In genomic region chrX:153921511-153922285, GRCh38 we compare ENCODE assay signal across 14 cellular contexts. TPM values are rescaled to one million over a fixed set of nuclear protein-coding genes. Genes with fewer than 3 reads are reported as not detected.
DNase-seq lines count a peak whose midpoint lies in the region; ATAC-seq and TF ChIP-seq lines count a peak whose summit lies in the region.
"Had no signal": no experiment of that assay in that cellular context is flagged by ENCODE, and none has a peak within 500 bp of the region (broad histone marks: within the 10 kb centered on the region; RNA-seq: fewer than 3 reads in every experiment).

No MANE protein-coding gene starts in this region.

- ATAC-seq in left cardiac atrium (no peak), upper lobe of left lung (ENCODE audit: low FRiP score in 2 of 2) (no peak)
- ATAC-seq: left colon had no signal

- TF ChIP-seq POLR2A in upper lobe of left lung (IDR thresholded peaks at IDR 0.05) = no peak

- TF ChIP-seq CTCF in right atrium auricular region (IDR thresholded peaks at IDR 0.05) = no peak
- no peak for TF ChIP-seq CTCF in upper lobe of left lung (IDR thresholded peaks at IDR 0.05)
- TF ChIP-seq CTCF in HFFc6 (IDR thresholded peaks at IDR 0.05) = no peak

- no peak overlapping the region for H3K4me3 ChIP-seq in right atrium auricular region
- H3K4me3 ChIP-seq in upper lobe of left lung = peak overlapping the region in 3 of 4 donors; percentile 4 to 24 (median 9)

- no peak overlapping the region for H3K27ac ChIP-seq in right atrium auricular region
- H3K27ac ChIP-seq in upper lobe of left lung = peak overlapping the region in 2 of 4 donors; percentile 48 to 92

- no peaks in the 10 kb centered on the region for H3K9me3 Mint-ChIP-seq in HFFc6

- H3K4me3 Mint-ChIP-seq in HFFc6 = no peak overlapping the region

- DNase-seq in left cardiac atrium = peak; percentile 42
- DNase-seq in right atrium auricular region (ENCODE audit: low spot score) = no peak
- peak; percentile 66 for DNase-seq in UCSD-AML1 (lab: John Stamatoyannopoulos, UW; ENCODE audit: unreplicated experiment)
- DNase-seq in left kidney (ENCODE audit: low read depth, low spot score) = peak; percentile 55
- no peak for DNase-seq in upper lobe of left lung
- DNase-seq in HFFc6 = no peak
- no peak for DNase-seq in NCI-H526 treated with DMSO at 0.1 percent for 48 hours (lab: John Stamatoyannopoulos, UW)
- DNase-seq in epidermal melanocyte (ENCODE audit: insufficient read length, low spot score) = no peak
- DNase-seq: activated CD4-positive, alpha-beta T cell treated with anti-CD3 and anti-CD28 coated beads, Interleukin-2, amount 50 U/mL, for 1 hour; COR-L47; left colon; NCI-H2081 had no signal

- no peaks in the 10 kb centered on the region for H3K36me3 Mint-ChIP-seq in HFFc6 (ENCODE audit: low read depth)

- H3K9me3 ChIP-seq in right atrium auricular region (no peaks in the 10 kb centered on the region), upper lobe of left lung (no peaks in the 10 kb centered on the region)

- peaks cover 0 to 38% of the 10 kb centered on the region in 2 donors for H3K4me1 ChIP-seq in right atrium auricular region
- peaks cover 13 to 61% (median 29%) of the 10 kb centered on the region in 4 donors for H3K4me1 ChIP-seq in upper lobe of left lung

- intact Hi-C loops in left cardiac atrium (cut with DNase I) = no loop called here

- peaks cover 3% of the 10 kb centered on the region for H3K27me3 Mint-ChIP-seq in HFFc6 (ENCODE audit: insufficient read depth)

- H3K36me3 ChIP-seq in right atrium auricular region (no peaks in the 10 kb centered on the region), upper lobe of left lung (peaks cover 0 to 7% (median 2%) of the 10 kb centered on the region in 4 donors)

- H3K27me3 ChIP-seq in right atrium auricular region (no peaks in the 10 kb centered on the region), upper lobe of left lung (peaks cover 0 to 13% (median 0%) of the 10 kb centered on the region in 4 donors)

- no peak overlapping the region for H3K27ac Mint-ChIP-seq in HFFc6

- TF ChIP-seq EP300 in upper lobe of left lung (IDR thresholded peaks at IDR 0.05) = no peak

- H3K4me1 Mint-ChIP-seq in HFFc6 (ENCODE audit: low read depth) = peaks cover 6% of the 10 kb centered on the region; the same call in 1 of the 2 replicates

- WGBS in upper lobe of left lung, 2 donors = 69% methylated on average over 30 of the region's 36 CpGs; no CpG with 5 or more reads in 1 of the 2 donors

RNA-seq across cellular contexts. Expression of gene ARHGAP4, which starts 4.4 kb away (rescaled TPM):
- total RNA-seq in left cardiac atrium (10 to 100 TPM; 19.3 to 20.4 TPM), right atrium auricular region (1 to 10 TPM; 7.6 to 8.9 TPM), upper lobe of left lung (100 to 1,000 TPM in 2 of 6 donors, 10 to 100 TPM in 4; 33.4 to 353 (median 82.6) TPM)
- total RNA-seq in HFFc6 (2021; fragmentation: NEBNext Ultra II Directional; extraction: Animal tissue kit (Norgen Biotek cat#: 25700)) = under 1 TPM; 0.18 to 0.63 (median 0.48) TPM

RNA-seq across cellular contexts. Expression of gene NAA10, which starts 13.1 kb away (rescaled TPM):
- total RNA-seq in left cardiac atrium (10 to 100 TPM; 67.4 to 81.4 TPM), right atrium auricular region (10 to 100 TPM; 66.5 to 70.2 TPM), upper lobe of left lung (100 to 1,000 TPM in 2 of 6 donors, 10 to 100 TPM in 4; 30.7 to 116 (median 76.2) TPM)
- total RNA-seq in HFFc6 (2021; fragmentation: NEBNext Ultra II Directional; extraction: Animal tissue kit (Norgen Biotek cat#: 25700)) = 100 to 1,000 TPM; 130 to 160 (median 146) TPM

RNA-seq across cellular contexts. Expression of gene AVPR2, which starts 17.2 kb away (rescaled TPM):
- total RNA-seq in left cardiac atrium (1 to 10 TPM; 3.7 to 3.8 TPM), right atrium auricular region (1 to 10 TPM; 2.3 to 4.7 TPM), upper lobe of left lung (1 to 10 TPM in 3 of 6 donors, not detected in 3; 1.2 to 2.8 (median 1.4) TPM)
- not detected for total RNA-seq in HFFc6 (2021; fragmentation: NEBNext Ultra II Directional; extraction: Animal tissue kit (Norgen Biotek cat#: 25700))
- total RNA-seq: bronchial epithelial cell, pulmonary artery endothelial cell had no signal

RNA-seq across cellular contexts. Expression of gene RENBP, which starts 22.7 kb away (rescaled TPM):
- total RNA-seq in left cardiac atrium (10 to 100 TPM; 14.7 to 14.8 TPM), right atrium auricular region (10 to 100 TPM in 1 of 2 donors, 1 to 10 TPM in 1; 6.2 to 10.6 TPM), upper lobe of left lung (10 to 100 TPM; 32.8 to 81.7 (median 54.5) TPM)
- under 1 TPM in 4 of 6 experiments, not detected in 2; 0.23 to 0.75 (median 0.40) TPM for total RNA-seq in HFFc6 (2021; fragmentation: NEBNext Ultra II Directional; extraction: Animal tissue kit (Norgen Biotek cat#: 25700))

RNA-seq across cellular contexts. Expression of gene L1CAM, which starts 35.7 kb away (rescaled TPM):
- total RNA-seq in left cardiac atrium = 1 to 10 TPM; 4.3 to 9.2 TPM
- total RNA-seq in right atrium auricular region = 1 to 10 TPM; 6.3 to 7.0 TPM
- total RNA-seq in upper lobe of left lung = 10 to 100 TPM in 1 of 6 donors, 1 to 10 TPM in 2, under 1 TPM in 2, not detected in 1; 0.52 to 10.0 (median 1.1) TPM
- total RNA-seq in HFFc6 (2021; fragmentation: NEBNext Ultra II Directional; extraction: Animal tissue kit (Norgen Biotek cat#: 25700)) = 10 to 100 TPM; 13.1 to 89.2 (median 14.4) TPM

Comparison
In these comparisons a context has a peak if more than half of its experiments do, and no peak if none do; other contexts are left out.
1. DNase-seq: peak in left cardiac atrium (single experiment), UCSD-AML1 (single experiment) and left kidney (single experiment); none in right atrium auricular region (single experiment), upper lobe of left lung (0 of 2), HFFc6 (single experiment), NCI-H526 treated with DMSO at 0.1 percent for 48 hours (single experiment) and epidermal melanocyte (single experiment).
2. H3K4me3 ChIP-seq: peak in upper lobe of left lung (3 of 4); none in right atrium auricular region (0 of 2).
3. RNA of gene ARHGAP4, which starts 4.4 kb away (total RNA-seq): 33.4 to 353 TPM in upper lobe of left lung, 19.3 to 20.4 TPM in left cardiac atrium and 7.6 to 8.9 TPM in right atrium auricular region; 0.18 to 0.63 TPM in HFFc6; every median in the first group is over 4 times any median in the second.